In the genomic region with DNA sequence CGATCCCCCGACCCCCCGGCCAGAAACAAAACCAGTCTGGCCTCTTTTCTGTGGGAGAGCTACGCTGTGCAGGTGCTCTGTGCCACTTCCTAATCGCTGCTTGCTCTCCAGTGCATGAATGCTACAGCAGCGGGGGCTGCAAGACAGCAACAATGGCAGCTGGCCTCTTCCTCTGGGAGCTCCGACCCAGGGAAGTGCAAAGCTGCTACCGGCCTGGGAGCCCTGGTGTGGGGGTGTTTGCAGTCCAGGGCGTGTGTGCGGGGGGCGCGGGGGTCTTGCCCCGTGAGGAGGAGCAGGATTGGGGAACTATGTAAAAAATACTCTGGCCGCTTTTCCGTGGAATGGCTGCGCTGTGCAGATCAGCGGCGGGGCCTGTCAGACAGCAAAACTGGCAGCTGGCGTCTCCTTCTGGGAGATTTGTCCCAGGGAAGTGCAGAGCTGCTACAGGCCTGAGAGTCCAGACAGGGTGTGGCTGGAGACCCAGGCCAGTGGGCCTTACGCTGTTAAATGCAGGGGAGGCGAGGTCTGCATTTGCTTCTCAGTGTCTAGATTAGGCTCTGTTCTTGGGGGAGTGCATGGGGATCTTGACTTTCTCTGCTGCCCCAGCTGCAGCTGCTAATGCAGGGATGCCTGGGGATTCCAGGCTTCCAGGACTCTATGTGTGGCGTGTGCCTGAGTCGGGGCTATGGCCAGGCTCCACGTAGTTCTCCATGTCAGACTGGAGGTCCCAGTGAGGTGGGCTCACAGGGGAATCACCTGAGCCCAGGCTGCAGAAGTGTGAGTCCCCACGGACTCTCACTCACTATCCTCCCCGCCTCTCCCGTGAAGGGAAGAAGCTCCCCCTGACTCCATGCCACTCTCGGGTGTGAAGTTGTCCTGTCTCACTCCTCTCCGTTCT, we compare ENCODE assay signal across 16 cellular contexts.
DNase-seq lines count a peak whose midpoint lies in the region; ATAC-seq and TF ChIP-seq lines count a peak whose summit lies in the region.
"Had no signal": no experiment of that assay in that cellular context is flagged by ENCODE, and none has a peak within 500 bp of the region (broad histone marks: within the 10 kb centered on the region; RNA-seq: fewer than 3 reads in every experiment).

No MANE protein-coding gene starts in this region.

- POLR2A ChIA-PET in OCI-LY7 (lab: Charles Lee): interaction anchor here (0.6 kb wide), 1 partner anchor 1054 kb away, joined by 5 read pairs; no protein-coding TSS in a partner anchor

- peak overlapping the region in 6 of 12 donors; percentile 34 to 61 (median 58) for H3K27ac ChIP-seq in heart left ventricle
- H3K27ac ChIP-seq in brain microvascular endothelial cell: no peak overlapping the region
- H3K27ac ChIP-seq in upper lobe of left lung: no peak overlapping the region
- no peak overlapping the region for H3K27ac ChIP-seq in OCI-LY7 (ENCODE audit: low read depth, low read length, poor library complexity, severe bottlenecking)
- H3K27ac ChIP-seq: SJSA1 had no signal

- TF ChIP-seq CTCF in heart left ventricle (IDR thresholded peaks at IDR 0.05): no peak
- no peak for TF ChIP-seq CTCF in brain microvascular endothelial cell (IDR thresholded peaks at IDR 0.05; ENCODE audit: low read depth, low read length, missing control alignments)
- TF ChIP-seq CTCF in nephron (IDR thresholded peaks at IDR 0.05; ENCODE audit: unreplicated experiment in 3 of 3): no peak
- TF ChIP-seq CTCF in upper lobe of left lung (IDR thresholded peaks at IDR 0.05): no peak
- no peak for TF ChIP-seq CTCF in GM10266 (IDR thresholded peaks at IDR 0.05; ENCODE audit: control insufficient read depth, insufficient read depth, low read depth, missing control alignments)
- TF ChIP-seq CTCF in OCI-LY7 (conservative IDR thresholded peaks at IDR 0.05; ENCODE audit: low read length): no peak

- H3K4me2 ChIP-seq in OCI-LY7 (ENCODE audit: low read length): no peak overlapping the region

- H3K36me3 Mint-ChIP-seq in nephron (ENCODE audit: low read depth): no peaks in the 10 kb centered on the region

- H3K4me1 Mint-ChIP-seq in nephron: peaks cover 4% of the 10 kb centered on the region

- no peak overlapping the region for H2AFZ ChIP-seq in OCI-LY7 (ENCODE audit: low read length)

- WGBS in heart left ventricle, 4 donors: 58 to 89% (median 69%) methylated on average over 29 of the region's 29 CpGs
- 85 to 90% methylated on average over 21 to 26 of the region's 29 CpGs for WGBS in upper lobe of left lung, 2 donors

- H3K79me2 ChIP-seq in OCI-LY7 (ENCODE audit: insufficient read depth, low read depth, low read length): no peaks in the 10 kb centered on the region

- intact Hi-C loops in heart left ventricle (cut with DNase I) (loop anchor here in 2 of 10 donors (5.0 to 10.0 kb wide), 2 partner anchors 51 to 99 kb away; no protein-coding TSS in a partner anchor), Right ventricle myocardium superior (cut with DNase I) (no loop called here), OCI-LY7 (cut with micrococcal nuclease; ENCODE audit: unreplicated experiment) (no loop called here)

- peaks cover 28% of the 10 kb centered on the region for H3K9me3 Mint-ChIP-seq in nephron

- no TSS peak for BruUV-seq in OCI-LY7 (replicated peaks; lab: Mats Ljungman, UMichigan)

- no peak for TF ChIP-seq EP300 in upper lobe of left lung (IDR thresholded peaks at IDR 0.05)

- TF ChIP-seq POLR2A in heart left ventricle (IDR thresholded peaks at IDR 0.05) (no peak), upper lobe of left lung (IDR thresholded peaks at IDR 0.05) (no peak)

- ATAC-seq in heart left ventricle (peak in 3 of 4 donors; percentile 11 to 34 (median 23)), Right ventricle myocardium superior (ENCODE audit: poor library complexity) (no peak), upper lobe of left lung (ENCODE audit: low FRiP score in 2 of 2) (peak; percentile 16 to 62)

- H3K9me3 ChIP-seq in heart left ventricle (peaks cover 0 to 25% (median 0%) of the 10 kb centered on the region in 12 donors), upper lobe of left lung (no peaks in the 10 kb centered on the region), OCI-LY7 (ENCODE audit: low read length) (no peaks in the 10 kb centered on the region)
- H3K9me3 ChIP-seq: SJSA1 had no signal

- H3K27ac Mint-ChIP-seq in nephron: peak overlapping the region; percentile 77 to 91 (median 90)

- CTCF ChIA-PET in OCI-LY7 (lab: Charles Lee; ENCODE audit: unreplicated experiment): no interaction called here

- H3K27me3 Mint-ChIP-seq in nephron (ENCODE audit: low read depth): no peaks in the 10 kb centered on the region
- H3K27me3 Mint-ChIP-seq: brain had no signal

- H3K27me3 ChIP-seq in heart left ventricle (no peaks in the 10 kb centered on the region), brain microvascular endothelial cell (replicated peaks) (no peaks in the 10 kb centered on the region), upper lobe of left lung (no peaks in the 10 kb centered on the region)
- H3K27me3 ChIP-seq: SJSA1 had no signal

- H3K36me3 ChIP-seq in heart left ventricle (no peaks in the 10 kb centered on the region), brain microvascular endothelial cell (replicated peaks) (no peaks in the 10 kb centered on the region), upper lobe of left lung (no peaks in the 10 kb centered on the region), OCI-LY7 (ENCODE audit: insufficient read depth, low read length) (no peaks in the 10 kb centered on the region)
- H3K36me3 ChIP-seq: SJSA1 had no signal

- no peaks in the 10 kb centered on the region for H4K20me1 ChIP-seq in OCI-LY7 (ENCODE audit: insufficient read depth, low read length)

- in situ Hi-C loops in brain microvascular endothelial cell (cut with HindIII; ENCODE audit: low pct_ligation_motif_present, low sequenced_read_pairs): no loop called here

- H3K4me1 ChIP-seq in heart left ventricle (peaks cover 0 to 16% (median 9%) of the 10 kb centered on the region in 12 donors), upper lobe of left lung (no peaks in the 10 kb centered on the region), OCI-LY7 (ENCODE audit: insufficient read depth, low read length, poor library complexity, severe bottlenecking) (no peaks in the 10 kb centered on the region)

- DNase-seq in heart left ventricle (peak in 3 of 5 donors; percentile 17 to 69 (median 27)), Right ventricle myocardium superior (no peak), brain microvascular endothelial cell (no peak), upper lobe of left lung (peak in 1 of 2 donors; percentile 65), GM10266 (ENCODE audit: extremely low spot score) (no peak), NCI-H446 treated with DMSO at 0.1 percent for 48 hours (lab: John Stamatoyannopoulos, UW) (no peak), OCI-LY7 (ENCODE audit: low spot score) (no peak)
- DNase-seq: activated naive CD4-positive, alpha-beta T cell; Calu3; effector memory CD4-positive, alpha-beta T cell; foreskin fibroblast; KG1; NCI-H1417 had no signal

- no peaks in the 10 kb centered on the region for H3K9me2 ChIP-seq in OCI-LY7 (ENCODE audit: insufficient read depth, low read length)

- peak overlapping the region in 8 of 12 donors; percentile 7 to 42 (median 22) for H3K4me3 ChIP-seq in heart left ventricle
- peak overlapping the region; percentile 15 for H3K4me3 ChIP-seq in brain microvascular endothelial cell (ENCODE audit: low read depth, low read length)
- H3K4me3 ChIP-seq in upper lobe of left lung: peak overlapping the region in 1 of 4 donors; percentile 16
- H3K4me3 ChIP-seq in OCI-LY7 (ENCODE audit: low read depth, low read length, poor library complexity, severe bottlenecking): no peak overlapping the region
- H3K4me3 ChIP-seq: SJSA1 had no signal

- H3K4me3 Mint-ChIP-seq in nephron: peak overlapping the region; percentile 72 to 75 (median 72)
- H3K4me3 Mint-ChIP-seq: brain had no signal

Comparison
In these comparisons a context has a peak if more than half of its experiments do, and no peak if none do; other contexts are left out.
1. DNase-seq: peak in heart left ventricle (3 of 5); none in Right ventricle myocardium superior (single experiment), brain microvascular endothelial cell (single experiment), GM10266 (single experiment), NCI-H446 treated with DMSO at 0.1 percent for 48 hours (single experiment) and OCI-LY7 (single experiment).